Comparison of ENCODE assay signal across 25 cellular contexts in the genomic region with DNA sequence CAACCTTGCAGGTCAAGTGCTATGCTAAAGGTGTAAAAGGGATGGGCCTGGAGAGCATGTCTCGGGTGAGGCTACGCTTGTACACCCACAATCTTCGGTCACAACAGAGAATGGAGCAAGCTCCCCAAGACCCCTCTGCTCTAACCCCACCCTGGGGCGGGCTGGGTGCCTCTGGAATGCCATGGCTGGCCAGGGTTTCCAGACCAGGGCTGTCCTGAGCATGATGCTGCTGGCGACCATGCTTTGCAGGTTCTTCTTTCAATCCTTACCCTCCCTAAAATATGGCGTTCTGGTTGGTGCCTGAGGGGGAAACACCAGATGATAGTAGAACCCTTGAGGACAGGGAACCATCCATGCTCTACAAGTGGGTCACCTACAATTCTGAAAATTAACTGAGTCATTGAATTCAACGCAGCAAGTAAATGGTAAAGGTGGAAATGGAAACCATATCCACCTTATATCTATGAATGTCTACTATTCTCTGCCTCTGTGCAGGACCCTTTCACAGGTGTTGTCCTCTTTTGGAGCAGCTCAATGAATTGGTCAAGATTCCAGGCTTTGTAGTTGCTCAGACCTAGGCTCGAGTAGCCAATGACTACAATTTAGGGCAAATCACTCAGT.
"Had no signal": no experiment of that assay in that cellular context is flagged by ENCODE, and none has a peak within 500 bp of the region (broad histone marks: within the 10 kb centered on the region; RNA-seq: fewer than 3 reads in every experiment).

No MANE protein-coding gene starts in this region.

- FAIRE-seq: endometrium, frontal cortex, pancreas had no signal

- H3K9me3 ChIP-seq: pancreas, sigmoid colon, spleen, testis, tibial artery had no signal

- DNase-seq: dermis blood vessel endothelial cell; effector memory CD8-positive, alpha-beta T cell; erythroblast; head of caudate nucleus; hypothalamus; immature natural killer cell; islet precursor cell; kidney glomerular epithelial cell; midbrain; naive thymus-derived CD4-positive, alpha-beta T cell; occipital lobe; pancreas; sigmoid colon; spleen; stimulated activated CD4-positive, alpha-beta T cell treated with anti-CD3 and anti-CD28 coated beads, Interleukin-4, amount 100 ng/mL, for 4 hours; stimulated activated naive CD8-positive, alpha-beta T cell treated with anti-CD3 and anti-CD28 coated beads, Interleukin-15, Interleukin-2, amounts not matched to agents 100 U/mL and 50 U/mL, for 24 hours; substantia nigra; testis; tibial artery had no signal

- H3K27me3 ChIP-seq: cardiac muscle cell, pancreas, sigmoid colon, testis, tibial artery had no signal

- ATAC-seq: effector memory CD8-positive, alpha-beta T cell; naive thymus-derived CD4-positive, alpha-beta T cell; pancreas; stimulated activated memory B cell treated with anti-CD40 and anti-IgM and Interleukin-4, amounts not matched to agents 10 μg/mL and 1 μg/mL and 100 μg/mL, for 72 hours; stimulated activated naive CD8-positive, alpha-beta T cell treated with anti-CD3 and anti-CD28 coated beads, Interleukin-15, Interleukin-2, amounts not matched to agents 100 U/mL and 50 U/mL, for 24 hours had no signal

- H3K4me3 ChIP-seq: cardiac muscle cell, coronary artery, lung, pancreas, sigmoid colon, spleen, testis, tibial artery had no signal

- H3K27ac ChIP-seq: cardiac muscle cell, pancreas, spleen, testis had no signal

- H3K4me1 ChIP-seq: testis had no signal

- H3K36me3 ChIP-seq: cardiac muscle cell, pancreas, sigmoid colon, spleen, tibial artery had no signal
